Comparison of ENCODE assay signal across 8 cellular contexts in the genomic region with DNA sequence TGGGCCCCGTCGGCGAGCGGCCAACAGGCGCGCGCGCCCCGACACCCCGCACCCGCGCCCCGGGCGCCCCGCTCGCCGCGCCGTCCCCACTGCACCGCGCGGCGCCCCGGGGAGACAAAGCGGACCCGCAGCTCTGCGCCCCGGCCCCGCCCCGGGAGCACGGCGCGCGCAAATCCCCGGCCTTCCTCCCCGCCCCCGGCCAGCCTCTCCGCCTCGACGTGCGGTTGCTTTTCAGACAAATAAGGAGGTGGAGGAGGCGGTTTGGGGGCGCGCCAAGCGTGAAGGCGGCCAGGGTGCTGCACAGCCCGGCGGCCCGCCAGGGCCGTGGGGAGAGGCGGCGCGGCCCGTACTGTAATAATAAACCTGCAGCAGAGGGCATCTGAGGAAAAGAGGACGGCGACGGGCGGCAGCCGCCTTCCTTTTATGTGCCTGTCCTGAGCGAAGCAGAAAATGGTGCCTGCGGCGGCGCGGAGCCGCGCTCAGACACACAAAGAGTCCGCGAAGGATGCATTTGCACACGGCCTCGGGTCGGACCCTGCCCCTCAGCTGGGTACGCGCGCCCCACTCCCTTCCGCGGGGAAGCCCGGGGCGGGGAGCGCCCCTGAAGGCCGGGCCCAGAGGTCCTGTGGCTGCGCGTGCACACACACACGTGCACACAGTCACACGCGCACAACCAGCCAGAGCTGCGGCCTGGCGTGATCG. TPM values are rescaled to one million over a fixed set of nuclear protein-coding genes. Genes with fewer than 3 reads are reported as not detected.
A peak's percentile ranks its signal among the peaks of the same experiment; 100 is the strongest.
DNase-seq lines count a peak whose midpoint lies in the region; ATAC-seq and TF ChIP-seq lines count a peak whose summit lies in the region.

No MANE protein-coding gene starts in this region.

- no peaks in the 10 kb centered on the region for H3K36me3 Mint-ChIP-seq in activated T-cell treated with anti-CD3 and anti-CD28 coated beads, Interleukin-2, amount 50 U/mL, for 4 hours (ENCODE audit: insufficient read depth)

- H3K4me3 Mint-ChIP-seq in activated T-cell treated with anti-CD3 and anti-CD28 coated beads, Interleukin-2, amount 50 U/mL, for 4 hours, result peak overlapping the region; percentile 78

- no peaks in the 10 kb centered on the region for H3K9me2 ChIP-seq in PC-3 (replicated peaks; ENCODE audit: low read length)

- H3K9me3 ChIP-seq in HUES48 (ENCODE audit: control insufficient read depth, insufficient read depth, low read length), result no peaks in the 10 kb centered on the region
- H3K9me3 ChIP-seq in PC-3 (ENCODE audit: low read length), result no peaks in the 10 kb centered on the region
- no peaks in the 10 kb centered on the region for H3K9me3 ChIP-seq in muscle layer of duodenum (ENCODE audit: control insufficient read depth in 1 of 2, low read length in 2 of 2)

- peak overlapping the region; percentile 87 for H3K4me2 ChIP-seq in PC-3 (ENCODE audit: low read length)

- CTCF ChIA-PET in PC-3 (lab: Charles Lee), result interaction anchor here (0.6 to 1.6 kb wide), 7 partner anchors 58 to 403 kb away, joined by 3 to 6 read pairs (median 4); no protein-coding TSS in a partner anchor

- peak overlapping the region; percentile 99 for H3K9ac ChIP-seq in HUES48 (ENCODE audit: low read depth, low read length)
- peak overlapping the region; percentile 79 for H3K9ac ChIP-seq in PC-3 (ENCODE audit: low read length)

- H3K36me3 ChIP-seq in HUES48 (ENCODE audit: control insufficient read depth, insufficient read depth, low read length) (peaks cover 22% of the 10 kb centered on the region), PC-3 (ENCODE audit: low read depth, low read length) (no peaks in the 10 kb centered on the region), muscle layer of duodenum (ENCODE audit: control insufficient read depth in 1 of 2, insufficient read depth in 2 of 2, low read length in 2 of 2) (no peaks in the 10 kb centered on the region)

- peaks cover 20% of the 10 kb centered on the region for H3K27me3 Mint-ChIP-seq in activated T-cell treated with anti-CD3 and anti-CD28 coated beads, Interleukin-2, amount 50 U/mL, for 4 hours (ENCODE audit: low read depth)

- H3K4me1 Mint-ChIP-seq in activated T-cell treated with anti-CD3 and anti-CD28 coated beads, Interleukin-2, amount 50 U/mL, for 4 hours (ENCODE audit: low read depth), result peaks cover 11% of the 10 kb centered on the region

- TF ChIP-seq CTCF in PC-3 (conservative IDR thresholded peaks at IDR 0.05; ENCODE audit: low read depth, low read length), result no peak; the same call in 1 of the 2 replicates

- H3K9me3 Mint-ChIP-seq in activated T-cell treated with anti-CD3 and anti-CD28 coated beads, Interleukin-2, amount 50 U/mL, for 4 hours, result no peaks in the 10 kb centered on the region

- H4K20me1 ChIP-seq in PC-3 (ENCODE audit: low read length), result no peaks in the 10 kb centered on the region

- intact Hi-C loops in PC-3 (cut with micrococcal nuclease), result loop anchor here (1.0 to 10.0 kb wide), 9 partner anchors 9 to 405 kb away; partner anchors contain the start of gene STARD4

- ATAC-seq in GM21447 (IDR thresholded peaks at IDR 0.05; ENCODE audit: unreplicated experiment) (peak; percentile 73), PC-3 (peak; percentile 71), esophagus mucosa (peak; percentile 82)
- ATAC-seq in activated T-cell treated with anti-CD3 and anti-CD28 coated beads, Interleukin-2, amount 50 U/mL, for 4 hours, result peak; percentile 85 to 87

- H3K27ac ChIP-seq in HUES48 (ENCODE audit: low read depth, low read length) (peak overlapping the region; percentile 99), PC-3 (ENCODE audit: low read length) (peak overlapping the region; percentile 76), muscle layer of duodenum (ENCODE audit: low read length) (peak overlapping the region; percentile 77)

- H3F3A ChIP-seq in PC-3 (ENCODE audit: low read length, unreplicated experiment), result no peaks in the 10 kb centered on the region

- POLR2A ChIA-PET in PC-3 (lab: Charles Lee; ENCODE audit: unreplicated experiment), result interaction anchor here (0.7 to 1.8 kb wide), 4 partner anchors 10 to 469 kb away, joined by 3 to 6 read pairs (median 4); no protein-coding TSS in a partner anchor

- peak overlapping the region; percentile 93 for H2AFZ ChIP-seq in PC-3 (ENCODE audit: low read length)

- H3K4me1 ChIP-seq in HUES48 (ENCODE audit: control insufficient read depth, insufficient read depth, low read length), result peaks cover 35% of the 10 kb centered on the region
- peaks cover 34% of the 10 kb centered on the region for H3K4me1 ChIP-seq in PC-3 (ENCODE audit: insufficient read depth, low read length)
- peaks cover 6 to 10% of the 10 kb centered on the region in 2 donors for H3K4me1 ChIP-seq in muscle layer of duodenum (ENCODE audit: control insufficient read depth in 1 of 2, insufficient read depth in 2 of 2, low read length in 2 of 2)

- DNase-seq in DMS 273 treated with DMSO at 0.1 percent for 48 hours (lab: John Stamatoyannopoulos, UW) (peak; percentile 82), PC-3 (peak; percentile 88)
- DNase-seq in activated T-cell treated with anti-CD3 and anti-CD28 coated beads, Interleukin-2, amount 50 U/mL, for 4 hours, result peak; percentile 70
- DNase-seq in stimulated activated CD8-positive, alpha-beta memory T cell treated with anti-CD3 and anti-CD28 coated beads, Interleukin-7, amount 100 ng/mL, for 24 hours (ENCODE audit: low read depth), result peak; percentile 62

- peak overlapping the region; percentile 98 for H3K4me3 ChIP-seq in HUES48 (ENCODE audit: low read depth, low read length)
- H3K4me3 ChIP-seq in PC-3 (ENCODE audit: low read length), result peak overlapping the region; percentile 91
- peak overlapping the region; percentile 62 to 79 for H3K4me3 ChIP-seq in muscle layer of duodenum (ENCODE audit: low read depth in 1 of 2, low read length in 2 of 2)

- no peaks in the 10 kb centered on the region for H3K27me3 ChIP-seq in HUES48 (ENCODE audit: control insufficient read depth, insufficient read depth, low read length)
- no peaks in the 10 kb centered on the region for H3K27me3 ChIP-seq in PC-3 (ENCODE audit: low read length)
- no peaks in the 10 kb centered on the region for H3K27me3 ChIP-seq in muscle layer of duodenum (ENCODE audit: low read depth, low read length)

- peaks cover 30% of the 10 kb centered on the region for H3K79me2 ChIP-seq in PC-3 (ENCODE audit: low read length)

- BruUV-seq in PC-3 (replicated peaks; lab: Mats Ljungman, UMichigan), result no TSS peak

RNA-seq across cellular contexts. Expression of gene NREP, which starts 0.7 kb away (rescaled TPM):
- total RNA-seq in PC-3 (2014; rRNA removed), result 22.6 and 27.5 TPM in 2 replicates
- 10 to 100 TPM in 1 of 3 donors, 1 to 10 TPM in 2; 5.4 to 16.0 (median 10.0) TPM for total RNA-seq in activated T-cell treated with anti-CD3 and anti-CD28 coated beads, Interleukin-2, amount 50 U/mL, for 4 hours
- total RNA-seq in esophagus mucosa, result 18.3 TPM

Comparison
In these comparisons a context has a peak if more than half of its experiments do, and no peak if none do; other contexts are left out.
1. Peak in every context shown above with its lines: DNase-seq, ATAC-seq, H3K4me3 ChIP-seq and H3K27ac ChIP-seq.